8 cellular contexts compared by ENCODE assay signal in the genomic region with DNA sequence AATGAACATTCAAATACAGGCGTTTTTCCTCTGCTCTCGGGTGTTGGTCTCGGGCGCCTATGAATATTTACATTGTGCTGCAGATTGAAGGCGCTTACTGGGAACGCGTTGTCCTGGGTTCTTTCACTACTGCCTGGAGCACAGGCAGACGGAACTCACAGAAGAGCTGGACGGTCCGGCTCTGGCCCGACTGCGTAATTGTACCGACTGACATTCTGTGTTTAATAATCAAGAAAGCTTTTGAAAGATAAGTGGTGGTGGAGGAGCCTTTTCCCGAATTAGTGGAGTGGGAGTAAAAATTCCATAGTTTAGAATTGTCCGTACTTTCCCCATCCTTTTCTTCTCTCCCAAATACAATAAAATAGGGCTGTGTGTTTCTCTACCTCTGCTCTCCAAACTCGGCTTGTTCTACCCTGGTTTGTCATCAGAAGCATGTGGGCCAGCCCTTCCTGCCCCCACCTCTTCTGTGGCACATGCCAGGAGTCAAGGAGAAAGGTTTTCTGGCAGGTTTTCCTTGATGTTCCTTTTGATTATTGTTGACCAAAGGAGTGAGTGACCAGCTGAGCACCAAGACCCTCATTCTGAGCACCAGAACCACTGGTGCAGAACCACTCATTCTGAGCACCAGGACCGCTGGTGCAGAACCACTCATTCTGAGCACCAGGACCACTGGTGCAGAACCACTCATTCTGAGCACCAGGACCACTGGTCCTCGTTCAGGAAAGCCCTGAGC. TPM values are rescaled to one million over a fixed set of nuclear protein-coding genes. Genes with fewer than 3 reads are reported as not detected.
DNase-seq lines count a peak whose midpoint lies in the region; ATAC-seq and TF ChIP-seq lines count a peak whose summit lies in the region.

No MANE protein-coding gene starts in this region.

- no peak for TF ChIP-seq POLR2A in erythroblast (IDR thresholded peaks at IDR 0.05; ENCODE audit: low read length)

- no peaks in the 10 kb centered on the region; the same call in 1 of the 2 replicates for H3K27me3 ChIP-seq in Caco-2 (replicated peaks; ENCODE audit: control insufficient read depth, insufficient read depth, low read length)

- H3K36me3 Mint-ChIP-seq in Caco-2 (ENCODE audit: insufficient read depth, unreplicated experiment) (peaks cover 14% of the 10 kb centered on the region), osteocyte (ENCODE audit: unreplicated experiment) (peaks cover 8% of the 10 kb centered on the region)

- DNase-seq in Caco-2, result no peak
- DNase-seq in NCI-H69 (lab: John Stamatoyannopoulos, UW), result peak; percentile 48
- peak; percentile 33 to 60 for DNase-seq in erythroblast (lab: John Stamatoyannopoulos, UW)
- DNase-seq in osteocyte (ENCODE audit: extremely low spot score, unreplicated experiment), result no peak
- no peak for DNase-seq in COR-L47 (lab: John Stamatoyannopoulos, UW)

- ATAC-seq in HG03342 (IDR thresholded peaks at IDR 0.05; ENCODE audit: unreplicated experiment), result no peak
- no peak for ATAC-seq in HG02840 (IDR thresholded peaks at IDR 0.05; ENCODE audit: low FRiP score, unreplicated experiment)
- no peak for ATAC-seq in HG02870 (IDR thresholded peaks at IDR 0.05; ENCODE audit: unreplicated experiment)

- H3K9me3 Mint-ChIP-seq in Caco-2 (ENCODE audit: unreplicated experiment) (no peaks in the 10 kb centered on the region), osteocyte (ENCODE audit: unreplicated experiment) (no peaks in the 10 kb centered on the region)

- intact Hi-C loops in Caco-2 (cut with micrococcal nuclease; ENCODE audit: unreplicated experiment), result loop anchor here (5.0 kb wide), 4 partner anchors 59 to 144 kb away; no protein-coding TSS in a partner anchor

- POLR2A ChIA-PET in Caco-2 (lab: Charles Lee), result no interaction called here

- H3K27me3 Mint-ChIP-seq in Caco-2 (ENCODE audit: insufficient read depth, unreplicated experiment), result peaks cover 4% of the 10 kb centered on the region
- no peaks in the 10 kb centered on the region for H3K27me3 Mint-ChIP-seq in osteocyte (ENCODE audit: unreplicated experiment)

- no TSS peak for BruUV-seq in Caco-2 (replicated peaks; lab: Mats Ljungman, UMichigan)

- no peak overlapping the region for H3K27ac Mint-ChIP-seq in Caco-2 (ENCODE audit: unreplicated experiment)
- peak overlapping the region; percentile 93 for H3K27ac Mint-ChIP-seq in osteocyte (ENCODE audit: unreplicated experiment)

- H3K9me3 ChIP-seq in Caco-2, result no peaks in the 10 kb centered on the region

- H3K4me3 ChIP-seq in Caco-2 (ENCODE audit: low read depth, low read length), result no peak overlapping the region

- TF ChIP-seq CTCF in Caco-2 (IDR thresholded peaks at IDR 0.05; ENCODE audit: insufficient read depth in 1 of 2, low read depth in 1 of 2, low read length in 1 of 2, severe bottlenecking in 1 of 2, unreplicated experiment in 1 of 2), result no peak
- TF ChIP-seq CTCF in osteocyte (IDR thresholded peaks at IDR 0.05), result no peak

- H3K4me3 Mint-ChIP-seq in Caco-2 (ENCODE audit: unreplicated experiment) (peak overlapping the region; percentile 71), osteocyte (ENCODE audit: unreplicated experiment) (peak overlapping the region; percentile 86)

- no peaks in the 10 kb centered on the region for H3K4me1 ChIP-seq in Caco-2

- CTCF ChIA-PET in Caco-2 (lab: Charles Lee), result no interaction called here

- H3K36me3 ChIP-seq in Caco-2 (ENCODE audit: control insufficient read depth, insufficient read depth, low read length), result no peaks in the 10 kb centered on the region

- H3K4me1 Mint-ChIP-seq in Caco-2 (ENCODE audit: low read depth, unreplicated experiment) (peaks cover 7% of the 10 kb centered on the region), osteocyte (ENCODE audit: unreplicated experiment) (peaks cover 37% of the 10 kb centered on the region)

RNA-seq across cellular contexts. Expression of a gene that starts 2.3 kb away (rescaled TPM):
- total RNA-seq in Caco-2 (2022) (1.4 and 1.5 TPM in 2 replicates), osteocyte (22.1 and 22.3 TPM in 2 replicates)

Comparison
In these comparisons a context has a peak if more than half of its experiments do, and no peak if none do; other contexts are left out.
1. DNase-seq: peak in NCI-H69 (single experiment) and erythroblast (2 of 2); none in Caco-2 (0 of 2), osteocyte (single experiment) and COR-L47 (single experiment).